Comparison of ENCODE assay signal across 9 cellular contexts in genomic region chr1:150613061-150613920, GRCh38. TPM values are rescaled to one million over a fixed set of nuclear protein-coding genes. Genes with fewer than 3 reads are reported as not detected.
DNase-seq lines count a peak whose midpoint lies in the region; FAIRE-seq and TF ChIP-seq lines count a peak whose summit lies in the region.
"Had no signal": no experiment of that assay in that cellular context is flagged by ENCODE, and none has a peak within 500 bp of the region (broad histone marks: within the 10 kb centered on the region; RNA-seq: fewer than 3 reads in every experiment).

No MANE protein-coding gene starts in this region.

- H3K27me3 ChIP-seq in ascending aorta: no peaks in the 10 kb centered on the region
- no peaks in the 10 kb centered on the region for H3K27me3 ChIP-seq in keratinocyte (ENCODE audit: control insufficient read depth, extremely low read depth, insufficient read depth, low read length)

- dilution Hi-C loops in keratinocyte (cut with MboI; ENCODE audit: extremely low pct_ligation_motif_present, low sequenced_read_pairs): no loop called here

- peak; percentile 87 for FAIRE-seq in keratinocyte (lab: Jason Lieb, UNC)

- peaks cover 8 to 17% of the 10 kb centered on the region in 2 donors for H3K36me3 ChIP-seq in ascending aorta
- H3K36me3 ChIP-seq in keratinocyte (ENCODE audit: control insufficient read depth in 2 of 2, extremely low read depth in 1 of 2, insufficient read depth in 2 of 2, low read length in 2 of 2): peaks cover 7 to 20% of the 10 kb centered on the region in 2 experiments

- no peaks in the 10 kb centered on the region for H3K79me2 ChIP-seq in keratinocyte (ENCODE audit: control insufficient read depth, insufficient read depth, low read length)

- H2AFZ ChIP-seq in keratinocyte (ENCODE audit: control insufficient read depth, low read length): no peak overlapping the region

- H3K4me1 ChIP-seq in ascending aorta: peaks cover 18 to 43% of the 10 kb centered on the region in 2 donors
- H3K4me1 ChIP-seq in keratinocyte (ENCODE audit: control insufficient read depth, extremely low read depth, insufficient read depth, low read length): peaks cover 42% of the 10 kb centered on the region

- H3K9ac ChIP-seq in keratinocyte (ENCODE audit: control insufficient read depth, extremely low read depth, insufficient read depth, low read length): peak overlapping the region; percentile 42

- intact Hi-C loops in ascending aorta (cut with DNase I): loop anchor here (2.0 kb wide), 1 partner anchor 52 kb away; no protein-coding TSS in a partner anchor

- TF ChIP-seq CTCF in ascending aorta (IDR thresholded peaks at IDR 0.05): no peak
- TF ChIP-seq CTCF in keratinocyte (optimal IDR thresholded peaks at IDR 0.05 in 1 of 3, IDR thresholded peaks at IDR 0.05 in 1 of 3, conservative IDR thresholded peaks at IDR 0.05 in 1 of 3; ENCODE audit: extremely low read depth in 1 of 3, insufficient read depth in 2 of 3, low read length in 3 of 3): no peak

- H3K4me3 ChIP-seq in ascending aorta: peak overlapping the region in 1 of 2 donors; percentile 27
- H3K4me3 ChIP-seq in keratinocyte (ENCODE audit: control insufficient read depth in 2 of 3, extremely low read depth in 1 of 3, insufficient read depth in 2 of 3, low read depth in 1 of 3, low read length in 3 of 3): peak overlapping the region in 2 of 3 experiments; percentile 6 to 11

- H3K9me1 ChIP-seq in keratinocyte (ENCODE audit: control insufficient read depth, extremely low read depth, insufficient read depth, low read length): no peaks in the 10 kb centered on the region

- no peaks in the 10 kb centered on the region for H4K20me1 ChIP-seq in keratinocyte (ENCODE audit: control insufficient read depth, extremely low read depth, insufficient read depth, low read length)

- H3K9me3 ChIP-seq in ascending aorta (no peaks in the 10 kb centered on the region), keratinocyte (ENCODE audit: control insufficient read depth, low read depth, low read length) (no peaks in the 10 kb centered on the region)

- H3K27ac ChIP-seq in ascending aorta (peak overlapping the region; percentile 85 to 91), keratinocyte (ENCODE audit: control insufficient read depth, insufficient read depth, low read length) (peak overlapping the region; percentile 91)

- H3K4me2 ChIP-seq in keratinocyte (ENCODE audit: control insufficient read depth, extremely low read depth, insufficient read depth, low read depth, low read length): peak overlapping the region; percentile 78

- DNase-seq in NCI-H2107 treated with DMSO at 0.1 percent for 48 hours (lab: John Stamatoyannopoulos, UW; ENCODE audit: unreplicated experiment): peak; percentile 41
- no peak for DNase-seq in NCI-H2107 (lab: John Stamatoyannopoulos, UW)
- DNase-seq in HPDE6-E6E7 (ENCODE audit: extremely low spot score): peak; percentile 73
- peak; percentile 97 for DNase-seq in SIG-M5 (lab: John Stamatoyannopoulos, UW)
- DNase-seq in ascending aorta (ENCODE audit: low spot score in 2 of 2): peak; percentile 36 to 84
- DNase-seq in keratinocyte (ENCODE audit: low read depth, low spot score): no peak
- peak in 2 of 3 donors; percentile 39 to 53 for DNase-seq in stimulated activated CD4-positive, alpha-beta T cell treated with anti-CD3 and anti-CD28 coated beads, TNF-alpha, amount 100 ng/mL, for 48 hours (ENCODE audit: low read depth in 3 of 3)
- no peak for DNase-seq in NCI-H526 (lab: John Stamatoyannopoulos, UW)
- DNase-seq: DND-41 had no signal

RNA-seq across cellular contexts. Expression of gene ENSA, which starts 16.1 kb away (rescaled TPM):
- total RNA-seq in ascending aorta: 138 TPM
- 76.8 to 157 TPM (median 102 TPM) in 3 replicates for polyA plus RNA-seq in keratinocyte
- polyA plus RNA-seq in keratinocyte (2011; ENCODE audit: low read depth): 59.7 TPM
- polyA plus RNA-seq in keratinocyte (2011; cell fraction: cytosol; rRNA removed): 99.0 and 125 TPM in 2 replicates
- 56.9 and 69.4 TPM in 2 replicates for polyA plus RNA-seq in keratinocyte (2011; cell fraction: nucleus; rRNA removed)
- 87.5 and 131 TPM in 2 replicates for polyA plus RNA-seq in keratinocyte (2012; ENCODE audit: low replicate concordance)
- 13.2 to 36.5 TPM (median 22.0 TPM) in 3 replicates for polyA minus RNA-seq in keratinocyte
- polyA minus RNA-seq in keratinocyte (2011; cell fraction: cytosol; rRNA and poly(A)+ RNA removed): 27.0 TPM
- 7.9 and 12.7 TPM in 2 replicates for polyA minus RNA-seq in keratinocyte (2011; cell fraction: nucleus; rRNA and poly(A)+ RNA removed)

RNA-seq across cellular contexts. Expression of gene MCL1, which starts 33.9 kb away (rescaled TPM):
- total RNA-seq in ascending aorta: 394 TPM
- polyA plus RNA-seq in keratinocyte: 105 to 237 TPM (median 156 TPM) in 3 replicates
- polyA plus RNA-seq in keratinocyte (2011; ENCODE audit: low read depth): 301 TPM
- 85.0 and 142 TPM in 2 replicates for polyA plus RNA-seq in keratinocyte (2011; cell fraction: cytosol; rRNA removed)
- polyA plus RNA-seq in keratinocyte (2011; cell fraction: nucleus; rRNA removed): 241 and 336 TPM in 2 replicates
- 139 and 235 TPM in 2 replicates for polyA plus RNA-seq in keratinocyte (2012; ENCODE audit: low replicate concordance)
- polyA minus RNA-seq in keratinocyte: 75.7 to 233 TPM (median 111 TPM) in 3 replicates
- polyA minus RNA-seq in keratinocyte (2011; cell fraction: cytosol; rRNA and poly(A)+ RNA removed): 164 TPM
- 148 and 203 TPM in 2 replicates for polyA minus RNA-seq in keratinocyte (2011; cell fraction: nucleus; rRNA and poly(A)+ RNA removed)

Comparison
In these comparisons a context has a peak if more than half of its experiments do, and no peak if none do; other contexts are left out.
1. DNase-seq: peak in NCI-H2107 treated with DMSO at 0.1 percent for 48 hours (single experiment), HPDE6-E6E7 (single experiment), SIG-M5 (single experiment), ascending aorta (2 of 2) and stimulated activated CD4-positive, alpha-beta T cell treated with anti-CD3 and anti-CD28 coated beads, TNF-alpha, amount 100 ng/mL, for 48 hours (2 of 3); none in NCI-H2107 (single experiment), keratinocyte (single experiment) and NCI-H526 (0 of 2).